Comparison of ENCODE assay signal across 11 cellular contexts in genomic region chr17:77883213-77883650, GRCh38.
DNase-seq lines count a peak whose midpoint lies in the region; ATAC-seq and TF ChIP-seq lines count a peak whose summit lies in the region.
"Had no signal": no experiment of that assay in that cellular context is flagged by ENCODE, and none has a peak within 500 bp of the region (broad histone marks: within the 10 kb centered on the region; RNA-seq: fewer than 3 reads in every experiment).

No MANE protein-coding gene starts in this region.

- H3K27ac ChIP-seq in WERI-Rb-1 (no peak overlapping the region), esophagus muscularis mucosa (replicated peaks in 1 of 4) (peak overlapping the region in 3 of 4 donors; percentile 11 to 55 (median 32)), spleen (peak overlapping the region; percentile 70 to 93 (median 84))
- H3K27ac ChIP-seq: A549 had no signal

- H3K36me3 Mint-ChIP-seq in activated CD8-positive, alpha-beta memory T cell treated with anti-CD3 and anti-CD28 coated beads, Interleukin-2, amount 10 ng/mL, durations not matched to agents 7 days and 5 days: peaks cover 2% of the 10 kb centered on the region

- H3K9me3 ChIP-seq in WERI-Rb-1 (ENCODE audit: severe bottlenecking): no peaks in the 10 kb centered on the region
- H3K9me3 ChIP-seq in esophagus muscularis mucosa: no peaks in the 10 kb centered on the region
- H3K9me3 ChIP-seq in spleen: no peaks in the 10 kb centered on the region
- H3K9me3 ChIP-seq: A549, MG63 had no signal

- no peaks in the 10 kb centered on the region for H3K27me3 ChIP-seq in WERI-Rb-1 (ENCODE audit: insufficient read depth, low read depth, severe bottlenecking)
- H3K27me3 ChIP-seq in esophagus muscularis mucosa: no peaks in the 10 kb centered on the region
- peaks cover 0 to 22% (median 0%) of the 10 kb centered on the region in 7 donors for H3K27me3 ChIP-seq in spleen (replicated peaks in 1 of 7)

- H3K4me3 Mint-ChIP-seq in activated CD8-positive, alpha-beta memory T cell treated with anti-CD3 and anti-CD28 coated beads, Interleukin-2, amount 10 ng/mL, durations not matched to agents 7 days and 5 days: no peak overlapping the region

- no peak for ATAC-seq in activated CD8-positive, alpha-beta memory T cell treated with anti-CD3 and anti-CD28 coated beads, Interleukin-2, amount 10 ng/mL, durations not matched to agents 7 days and 5 days
- ATAC-seq in HG03521 (IDR thresholded peaks at IDR 0.05; ENCODE audit: unreplicated experiment) (no peak), left lobe of liver (no peak)

- TF ChIP-seq POLR2A in esophagus muscularis mucosa (IDR thresholded peaks at IDR 0.05; ENCODE audit: low read depth) (no peak), spleen (IDR thresholded peaks at IDR 0.05) (no peak)

- 98% methylated on average over 4 of the region's 10 CpGs for WGBS in esophagus muscularis mucosa
- 88 to 95% (median 90%) methylated on average over 10 of the region's 10 CpGs for WGBS in spleen, 5 donors

- peaks cover 55% of the 10 kb centered on the region for H3K4me1 Mint-ChIP-seq in activated CD8-positive, alpha-beta memory T cell treated with anti-CD3 and anti-CD28 coated beads, Interleukin-2, amount 10 ng/mL, durations not matched to agents 7 days and 5 days

- no peak overlapping the region for H3K4me3 ChIP-seq in WERI-Rb-1 (ENCODE audit: low read depth, low read length)
- H3K4me3 ChIP-seq in esophagus muscularis mucosa: no peak overlapping the region
- H3K4me3 ChIP-seq in spleen: no peak overlapping the region
- H3K4me3 ChIP-seq: A549, MG63 had no signal

- H3K9me3 Mint-ChIP-seq in activated CD8-positive, alpha-beta memory T cell treated with anti-CD3 and anti-CD28 coated beads, Interleukin-2, amount 10 ng/mL, durations not matched to agents 7 days and 5 days (ENCODE audit: low read depth): no peaks in the 10 kb centered on the region

- no peaks in the 10 kb centered on the region for H3K36me3 ChIP-seq in WERI-Rb-1
- H3K36me3 ChIP-seq in esophagus muscularis mucosa: no peaks in the 10 kb centered on the region
- H3K36me3 ChIP-seq in spleen: no peaks in the 10 kb centered on the region
- H3K36me3 ChIP-seq: MG63 had no signal

- CTCF ChIA-PET in activated CD8-positive, alpha-beta memory T cell treated with anti-CD3 and anti-CD28 coated beads, Interleukin-2, amount 10 ng/mL, durations not matched to agents 7 days and 5 days (lab: Charles Lee): interaction anchor here (0.7 to 2.6 kb wide), 4 partner anchors 10 to 75 kb away, joined by 3 to 14 read pairs (median 9); partner anchors contain the start of gene TNRC6C

- peak overlapping the region; percentile 96 for H3K27ac Mint-ChIP-seq in activated CD8-positive, alpha-beta memory T cell treated with anti-CD3 and anti-CD28 coated beads, Interleukin-2, amount 10 ng/mL, durations not matched to agents 7 days and 5 days

- intact Hi-C loops in esophagus muscularis mucosa (cut with DNase I): no loop called here
- intact Hi-C loops in spleen (cut with DNase I; ENCODE audit: low total_unique reads): no loop called here

- no peak for TF ChIP-seq CTCF in WERI-Rb-1 (IDR thresholded peaks at IDR 0.05; ENCODE audit: low read depth, low read length)
- TF ChIP-seq CTCF in esophagus muscularis mucosa (IDR thresholded peaks at IDR 0.05): no peak
- TF ChIP-seq CTCF in spleen (IDR thresholded peaks at IDR 0.05 in 8 of 11, conservative IDR thresholded peaks at IDR 0.05 in 3 of 11): no peak

- H3K4me1 ChIP-seq in esophagus muscularis mucosa (peaks cover 35 to 44% (median 39%) of the 10 kb centered on the region in 4 donors), spleen (peaks cover 38 to 92% (median 69%) of the 10 kb centered on the region in 6 donors)

- no peak for TF ChIP-seq EP300 in esophagus muscularis mucosa (IDR thresholded peaks at IDR 0.05)

- peaks cover 25% of the 10 kb centered on the region for H3K27me3 Mint-ChIP-seq in activated CD8-positive, alpha-beta memory T cell treated with anti-CD3 and anti-CD28 coated beads, Interleukin-2, amount 10 ng/mL, durations not matched to agents 7 days and 5 days

- no peak for DNase-seq in activated CD8-positive, alpha-beta memory T cell treated with anti-CD3 and anti-CD28 coated beads, Interleukin-2, amount 10 ng/mL, durations not matched to agents 7 days and 5 days
- no peak for DNase-seq in activated CD8-positive, alpha-beta memory T cell treated with anti-CD3 and anti-CD28 coated beads for 24 hours
- DNase-seq in WERI-Rb-1: peak; percentile 11
- no peak for DNase-seq in esophagus muscularis mucosa (ENCODE audit: extremely low spot score)
- DNase-seq in spleen: peak; percentile 76
- no peak for DNase-seq in left lobe of liver (ENCODE audit: low spot score)
- no peak for DNase-seq in nucleus accumbens (lab: John Stamatoyannopoulos, UW)
- DNase-seq: HCEC 1CT, MG63 had no signal

Comparison
In these comparisons a context has a peak if more than half of its experiments do, and no peak if none do; other contexts are left out.
1. DNase-seq: peak in WERI-Rb-1 (single experiment) and spleen (single experiment); none in activated CD8-positive, alpha-beta memory T cell treated with anti-CD3 and anti-CD28 coated beads, Interleukin-2, amount 10 ng/mL, durations not matched to agents 7 days and 5 days (single experiment), activated CD8-positive, alpha-beta memory T cell treated with anti-CD3 and anti-CD28 coated beads for 24 hours (single experiment), esophagus muscularis mucosa (single experiment), left lobe of liver (single experiment) and nucleus accumbens (0 of 56).